8 cellular contexts compared by ENCODE assay signal in genomic region chr17:75828051-75828400, GRCh38. TPM values are rescaled to one million over a fixed set of nuclear protein-coding genes. Genes with fewer than 3 reads are reported as not detected.
DNase-seq lines count a peak whose midpoint lies in the region; ATAC-seq and TF ChIP-seq lines count a peak whose summit lies in the region.

No MANE protein-coding gene starts in this region.

- no peaks in the 10 kb centered on the region for H3K27me3 Mint-ChIP-seq in activated T-cell treated with anti-CD3 and anti-CD28 coated beads, Interleukin-2, amount 50 U/mL, for 72 hours (ENCODE audit: low read depth)
- no peaks in the 10 kb centered on the region for H3K27me3 Mint-ChIP-seq in activated naive CD8-positive, alpha-beta T cell treated with anti-CD3 and anti-CD28 coated beads for 36 hours

- H4K91ac ChIP-seq in mesenchymal stem cell (ENCODE audit: low read length): peak overlapping the region; percentile 45

- peak overlapping the region; percentile 62 to 71 for H3K4me3 Mint-ChIP-seq in activated T-cell treated with anti-CD3 and anti-CD28 coated beads, Interleukin-2, amount 50 U/mL, for 72 hours
- peak overlapping the region; percentile 40 for H3K4me3 Mint-ChIP-seq in activated naive CD8-positive, alpha-beta T cell treated with anti-CD3 and anti-CD28 coated beads for 36 hours

- peak overlapping the region; percentile 78 for H4K8ac ChIP-seq in mesenchymal stem cell (ENCODE audit: low read length)

- peak overlapping the region; percentile 67 for H3K9ac ChIP-seq in mesenchymal stem cell (ENCODE audit: low read length)

- DNase-seq in activated T-cell treated with anti-CD3 and anti-CD28 coated beads, Interleukin-2, amount 50 U/mL, for 72 hours: no peak
- DNase-seq in activated T-cell treated with anti-CD3 and anti-CD28 coated beads, Interleukin-2, amount 50 U/mL, for 1 hour: no peak
- no peak for DNase-seq in activated naive CD8-positive, alpha-beta T cell treated with anti-CD3 and anti-CD28 coated beads for 36 hours
- no peak for DNase-seq in mesenchymal stem cell
- DNase-seq in tibial artery: no peak
- DNase-seq in cerebellar nuclear complex (lab: John Stamatoyannopoulos, UW): no peak
- DNase-seq in left lobe of liver (ENCODE audit: low spot score): no peak

- H3K4ac ChIP-seq in mesenchymal stem cell (ENCODE audit: low read depth in 1 of 2, low read length in 2 of 2): peak overlapping the region in 1 of 2 experiments; percentile 73

- no peak overlapping the region for H3K23ac ChIP-seq in mesenchymal stem cell (ENCODE audit: low read length in 2 of 2)

- peaks cover 21% of the 10 kb centered on the region for H3K4me1 Mint-ChIP-seq in activated T-cell treated with anti-CD3 and anti-CD28 coated beads, Interleukin-2, amount 50 U/mL, for 72 hours (ENCODE audit: low read depth)
- H3K4me1 Mint-ChIP-seq in activated naive CD8-positive, alpha-beta T cell treated with anti-CD3 and anti-CD28 coated beads for 36 hours: peaks cover 14% of the 10 kb centered on the region

- no peak overlapping the region for H3K14ac ChIP-seq in mesenchymal stem cell (ENCODE audit: low read length in 2 of 2)

- peaks cover 0 to 5% of the 10 kb centered on the region in 2 donors for H3K36me3 Mint-ChIP-seq in activated T-cell treated with anti-CD3 and anti-CD28 coated beads, Interleukin-2, amount 50 U/mL, for 72 hours (ENCODE audit: insufficient read depth in 2 of 2)
- peaks cover 13% of the 10 kb centered on the region for H3K36me3 Mint-ChIP-seq in activated naive CD8-positive, alpha-beta T cell treated with anti-CD3 and anti-CD28 coated beads for 36 hours

- no peak overlapping the region for H3K27ac ChIP-seq in mesenchymal stem cell (ENCODE audit: low read length, poor library complexity, severe bottlenecking)
- H3K27ac ChIP-seq in tibial artery: peak overlapping the region; percentile 70 to 71

- H3K4me1 ChIP-seq in mesenchymal stem cell (ENCODE audit: control insufficient read depth, insufficient read depth, low read depth, low read length) (peaks cover 27% of the 10 kb centered on the region), tibial artery (peaks cover 0 to 30% (median 17%) of the 10 kb centered on the region in 4 donors)

- H2BK120ac ChIP-seq in mesenchymal stem cell (ENCODE audit: low read depth, low read length): no peak overlapping the region

- H3K18ac ChIP-seq in mesenchymal stem cell (ENCODE audit: low read depth in 1 of 2, low read length in 2 of 2): peak overlapping the region; percentile 21 to 58

- H3K4me2 ChIP-seq in mesenchymal stem cell (ENCODE audit: low read length, poor library complexity, severe bottlenecking): peak overlapping the region; percentile 57

- no peak overlapping the region for H2AFZ ChIP-seq in mesenchymal stem cell (ENCODE audit: low read depth, low read length)

- H2BK5ac ChIP-seq in mesenchymal stem cell (ENCODE audit: low read depth, low read length, poor library complexity, severe bottlenecking): no peak overlapping the region

- H3K36me3 ChIP-seq in mesenchymal stem cell (ENCODE audit: control insufficient read depth in 1 of 2, insufficient read depth in 2 of 2, low read depth in 1 of 2, low read length in 2 of 2) (peaks cover 24 to 44% of the 10 kb centered on the region in 2 experiments), tibial artery (peaks cover 12 to 49% (median 24%) of the 10 kb centered on the region in 3 donors)

- H2AK5ac ChIP-seq in mesenchymal stem cell (ENCODE audit: low read length, severe bottlenecking): no peak overlapping the region

- 62% methylated on average over 10 of the region's 12 CpGs for WGBS in mesenchymal stem cell

- no peaks in the 10 kb centered on the region for H3K9me3 ChIP-seq in mesenchymal stem cell (ENCODE audit: control insufficient read depth, low read length)
- no peaks in the 10 kb centered on the region for H3K9me3 ChIP-seq in tibial artery

- intact Hi-C loops in tibial artery (cut with DNase I; ENCODE audit: low total_unique reads): no loop called here

- TF ChIP-seq CTCF in tibial artery (IDR thresholded peaks at IDR 0.05): no peak

- no peaks in the 10 kb centered on the region for H3K9me3 Mint-ChIP-seq in activated T-cell treated with anti-CD3 and anti-CD28 coated beads, Interleukin-2, amount 50 U/mL, for 72 hours
- no peaks in the 10 kb centered on the region for H3K9me3 Mint-ChIP-seq in activated naive CD8-positive, alpha-beta T cell treated with anti-CD3 and anti-CD28 coated beads for 36 hours

- H3K4me3 ChIP-seq in mesenchymal stem cell (ENCODE audit: insufficient read depth in 1 of 2, low read depth in 1 of 2, low read length in 2 of 2) (peak overlapping the region in 1 of 2 experiments; percentile 61), tibial artery (peak overlapping the region; percentile 38 to 44)

- H2BK15ac ChIP-seq in mesenchymal stem cell (ENCODE audit: low read depth, poor library complexity, severe bottlenecking): no peak overlapping the region

- H2BK12ac ChIP-seq in mesenchymal stem cell (ENCODE audit: low read length in 2 of 2): no peak overlapping the region

- ATAC-seq in activated T-cell treated with anti-CD3 and anti-CD28 coated beads, Interleukin-2, amount 50 U/mL, for 72 hours (replicated peaks in 1 of 2): peak; percentile 31 to 36
- ATAC-seq in GM18909 (IDR thresholded peaks at IDR 0.05; ENCODE audit: poor library complexity, unreplicated experiment) (no peak), left lobe of liver (no peak)

- H3K27me3 ChIP-seq in mesenchymal stem cell (ENCODE audit: control insufficient read depth in 1 of 2, insufficient read depth in 1 of 2, low read length in 2 of 2) (no peaks in the 10 kb centered on the region), tibial artery (no peaks in the 10 kb centered on the region)

- peaks cover 5% of the 10 kb centered on the region for H3K79me1 ChIP-seq in mesenchymal stem cell (replicated peaks; ENCODE audit: low read length, poor library complexity, severe bottlenecking)

- H3K27ac Mint-ChIP-seq in activated T-cell treated with anti-CD3 and anti-CD28 coated beads, Interleukin-2, amount 50 U/mL, for 72 hours: no peak overlapping the region
- peak overlapping the region; percentile 86 for H3K27ac Mint-ChIP-seq in activated naive CD8-positive, alpha-beta T cell treated with anti-CD3 and anti-CD28 coated beads for 36 hours

RNA-seq across cellular contexts. Expression of gene UNC13D, which starts 16.2 kb away (rescaled TPM):
- total RNA-seq in activated T-cell treated with anti-CD3 and anti-CD28 coated beads, Interleukin-2, amount 50 U/mL, for 72 hours: 10 to 100 TPM; 89.0 to 97.6 TPM
- 100 to 1,000 TPM; 145 to 156 TPM for total RNA-seq in activated naive CD8-positive, alpha-beta T cell treated with anti-CD3 and anti-CD28 coated beads for 36 hours
- 1.1 TPM for polyA plus RNA-seq in mesenchymal stem cell (2013, experiment 1 of 2)
- polyA plus RNA-seq in mesenchymal stem cell (2013, experiment 2 of 2): 0.49 TPM
- total RNA-seq in left lobe of liver: 10.8 TPM

RNA-seq across cellular contexts. Expression of gene WBP2, which starts 27.1 kb away (rescaled TPM):
- total RNA-seq in activated T-cell treated with anti-CD3 and anti-CD28 coated beads, Interleukin-2, amount 50 U/mL, for 72 hours: 100 to 1,000 TPM in 1 of 2 donors, 10 to 100 TPM in 1; 90.2 to 109 TPM
- total RNA-seq in activated naive CD8-positive, alpha-beta T cell treated with anti-CD3 and anti-CD28 coated beads for 36 hours: 10 to 100 TPM; 45.0 to 49.3 TPM
- polyA plus RNA-seq in mesenchymal stem cell (2013, experiment 1 of 2): 173 TPM
- 171 TPM for polyA plus RNA-seq in mesenchymal stem cell (2013, experiment 2 of 2)
- total RNA-seq in left lobe of liver: 68.3 TPM

RNA-seq across cellular contexts. Expression of gene UNK, which starts 43.4 kb away (rescaled TPM):
- 10 to 100 TPM; 20.7 to 22.6 TPM for total RNA-seq in activated T-cell treated with anti-CD3 and anti-CD28 coated beads, Interleukin-2, amount 50 U/mL, for 72 hours
- total RNA-seq in activated naive CD8-positive, alpha-beta T cell treated with anti-CD3 and anti-CD28 coated beads for 36 hours: 10 to 100 TPM; 26.9 to 27.4 TPM
- polyA plus RNA-seq in mesenchymal stem cell (2013, experiment 1 of 2): 16.2 TPM
- polyA plus RNA-seq in mesenchymal stem cell (2013, experiment 2 of 2): 14.8 TPM
- 7.0 TPM for total RNA-seq in left lobe of liver

RNA-seq across cellular contexts. Expression of gene TRIM47, which starts 50.4 kb away (rescaled TPM):
- total RNA-seq in activated T-cell treated with anti-CD3 and anti-CD28 coated beads, Interleukin-2, amount 50 U/mL, for 72 hours: 10 to 100 TPM; 16.5 to 24.1 TPM
- 10 to 100 TPM; 16.4 to 18.3 TPM for total RNA-seq in activated naive CD8-positive, alpha-beta T cell treated with anti-CD3 and anti-CD28 coated beads for 36 hours
- polyA plus RNA-seq in mesenchymal stem cell (2013, experiment 1 of 2): 42.8 TPM
- 46.1 TPM for polyA plus RNA-seq in mesenchymal stem cell (2013, experiment 2 of 2)
- total RNA-seq in left lobe of liver: 24.3 TPM

Comparison
In these comparisons a context has a peak if more than half of its experiments do, and no peak if none do; other contexts are left out.
1. ATAC-seq: peak in activated T-cell treated with anti-CD3 and anti-CD28 coated beads, Interleukin-2, amount 50 U/mL, for 72 hours (2 of 2); none in GM18909 (single experiment) and left lobe of liver (single experiment).